In genomic region chr20:63542696-63543095, GRCh38 we compare ENCODE assay signal across 21 cellular contexts. TPM values are rescaled to one million over a fixed set of nuclear protein-coding genes. Genes with fewer than 3 reads are reported as not detected.
DNase-seq lines count a peak whose midpoint lies in the region; ATAC-seq and TF ChIP-seq lines count a peak whose summit lies in the region.
"Had no signal": no experiment of that assay in that cellular context is flagged by ENCODE, and none has a peak within 500 bp of the region (broad histone marks: within the 10 kb centered on the region; RNA-seq: fewer than 3 reads in every experiment).

No MANE protein-coding gene starts in this region.

- H3K4me2 ChIP-seq in BLaER1 (peak overlapping the region; percentile 49), smooth muscle cell (no peak overlapping the region)

- H3K36me3 ChIP-seq in BLaER1, result no peaks in the 10 kb centered on the region
- no peaks in the 10 kb centered on the region for H3K36me3 ChIP-seq in CD8-positive, alpha-beta memory T cell (ENCODE audit: insufficient read depth, low read length)
- H3K36me3 ChIP-seq in smooth muscle cell (ENCODE audit: low read depth), result no peaks in the 10 kb centered on the region
- H3K36me3 ChIP-seq: sigmoid colon, SJCRH30, suprapubic skin had no signal

- TF ChIP-seq CTCF in activated B cell treated with CpG ODN at 0.5 μM for 24 hours (IDR thresholded peaks at IDR 0.05), result no peak
- TF ChIP-seq CTCF in smooth muscle cell (IDR thresholded peaks at IDR 0.05; ENCODE audit: borderline replicate concordance, insufficient read depth, poor library complexity, severe bottlenecking), result no peak

- H3K9me3 Mint-ChIP-seq in activated B cell treated with CpG ODN at 0.5 μM for 24 hours, result no peaks in the 10 kb centered on the region
- peaks cover 0 to 4% (median 0%) of the 10 kb centered on the region in 5 donors for H3K9me3 Mint-ChIP-seq in CD8-positive, alpha-beta memory T cell
- H3K9me3 Mint-ChIP-seq: CD8-positive, alpha-beta T cell; endodermal cell; HFFc6 had no signal

- no peaks in the 10 kb centered on the region for H3K79me2 ChIP-seq in smooth muscle cell (ENCODE audit: low read depth)

- no peaks in the 10 kb centered on the region for H3K36me3 Mint-ChIP-seq in activated B cell treated with CpG ODN at 0.5 μM for 24 hours (ENCODE audit: low read depth)
- H3K36me3 Mint-ChIP-seq in CD8-positive, alpha-beta memory T cell, result peaks cover 0 to 2% (median 0%) of the 10 kb centered on the region in 3 donors
- H3K36me3 Mint-ChIP-seq: CD8-positive, alpha-beta T cell had no signal

- CTCF ChIA-PET in activated B cell treated with CpG ODN at 0.5 μM for 24 hours (lab: Charles Lee), result interaction anchor here (0.9 to 1.5 kb wide), 2 partner anchors 99 to 322 kb away, joined by 3 read pairs; partner anchors contain the start of gene TPD52L2
- CTCF ChIA-PET in CD8-positive, alpha-beta memory T cell (lab: Charles Lee), result interaction anchor here (1.7 kb wide), 1 partner anchor 438 kb away, joined by 5 read pairs; the partner anchor contains the start of gene PRPF6

- peaks cover 48% of the 10 kb centered on the region for H3K4me1 Mint-ChIP-seq in activated B cell treated with CpG ODN at 0.5 μM for 24 hours
- H3K4me1 Mint-ChIP-seq in CD8-positive, alpha-beta memory T cell, result peaks cover 0 to 10% (median 0%) of the 10 kb centered on the region in 3 donors

- DNase-seq in activated B cell treated with CpG ODN at 0.5 μM for 24 hours, result peak; percentile 51
- DNase-seq in posterior cingulate gyrus, result no peak
- DNase-seq in CD8-positive, alpha-beta memory T cell, result no peak
- no peak for DNase-seq in smooth muscle cell (lab: John Stamatoyannopoulos, UW; ENCODE audit: unreplicated experiment)
- DNase-seq: activated CD4-positive, CD25-positive, alpha-beta regulatory T cell treated with anti-CD3 and anti-CD28 coated beads, Interleukin-2, amount 50 U/mL, for 72 hours; activated gamma-delta T cell treated with Interleukin-2 at 50 U/mL for 16 hours; anterior cingulate cortex; CD8-positive, alpha-beta T cell; cerebellar nuclear complex; endodermal cell; HFFc6; mucosa of descending colon; NCI-H2029; NCI-H446 treated with DMSO at 0.1 percent for 48 hours; nucleus accumbens; sigmoid colon; SJCRH30 had no signal

- POLR2A ChIA-PET in activated B cell treated with CpG ODN at 0.5 μM for 24 hours (lab: Charles Lee), result interaction anchor here (0.5 to 1.8 kb wide), 12 partner anchors 9 to 685 kb away, joined by 3 to 13 read pairs (median 4); partner anchors contain the start of gene FNDC11
- POLR2A ChIA-PET in CD8-positive, alpha-beta memory T cell (lab: Charles Lee), result no interaction called here

- 82% methylated on average over 10 of the region's 10 CpGs for WGBS in smooth muscle cell (ENCODE audit: low lambda C conversion rate)

- H3K9me3 ChIP-seq in BLaER1 (no peaks in the 10 kb centered on the region), smooth muscle cell (replicated peaks; ENCODE audit: low read depth) (no peaks in the 10 kb centered on the region)
- no peaks in the 10 kb centered on the region for H3K9me3 ChIP-seq in CD8-positive, alpha-beta memory T cell (ENCODE audit: low read length)
- H3K9me3 ChIP-seq: mucosa of descending colon, sigmoid colon, SJCRH30, suprapubic skin had no signal

- H3K4me3 ChIP-seq in BLaER1 (no peak overlapping the region), smooth muscle cell (no peak overlapping the region)
- H3K4me3 ChIP-seq in CD8-positive, alpha-beta memory T cell (ENCODE audit: low read length), result no peak overlapping the region
- H3K4me3 ChIP-seq: mucosa of descending colon, sigmoid colon, SJCRH30, suprapubic skin had no signal

- H4K20me1 ChIP-seq in BLaER1 (peaks cover 39% of the 10 kb centered on the region), smooth muscle cell (ENCODE audit: low read depth) (no peaks in the 10 kb centered on the region)

- H3F3A ChIP-seq in smooth muscle cell (ENCODE audit: low read depth), result no peaks in the 10 kb centered on the region

- ATAC-seq in activated B cell treated with CpG ODN at 0.5 μM for 24 hours (ENCODE audit: low read depth), result peak; percentile 37
- ATAC-seq: CD8-positive, alpha-beta T cell; mucosa of descending colon had no signal

- H3K27ac Mint-ChIP-seq in activated B cell treated with CpG ODN at 0.5 μM for 24 hours, result peak overlapping the region; percentile 72
- H3K27ac Mint-ChIP-seq in CD8-positive, alpha-beta memory T cell, result no peak overlapping the region
- H3K27ac Mint-ChIP-seq: CD8-positive, alpha-beta T cell; endodermal cell; HFFc6 had no signal

- no peak overlapping the region for H2AFZ ChIP-seq in smooth muscle cell (ENCODE audit: low read depth)

- peak; percentile 15 for TF ChIP-seq POLR2A in GM19193 (IDR thresholded peaks at IDR 0.05; ENCODE audit: extremely low read depth, insufficient read depth, insufficient read length)

- H3K4me1 ChIP-seq in BLaER1 (peaks cover 50% of the 10 kb centered on the region), smooth muscle cell (ENCODE audit: low read depth) (peaks cover 3% of the 10 kb centered on the region)
- peaks cover 9% of the 10 kb centered on the region for H3K4me1 ChIP-seq in CD8-positive, alpha-beta memory T cell (ENCODE audit: insufficient read depth, low read length)
- H3K4me1 ChIP-seq: SJCRH30 had no signal

- H3K27me3 ChIP-seq in BLaER1, result peaks cover 53% of the 10 kb centered on the region
- no peaks in the 10 kb centered on the region for H3K27me3 ChIP-seq in CD8-positive, alpha-beta memory T cell (ENCODE audit: insufficient read depth, low read length, poor library complexity, severe bottlenecking)
- H3K27me3 ChIP-seq in smooth muscle cell (ENCODE audit: low read depth), result no peaks in the 10 kb centered on the region

- H3K27ac ChIP-seq in BLaER1, result no peak overlapping the region
- H3K27ac ChIP-seq in CD8-positive, alpha-beta memory T cell (ENCODE audit: low read depth, low read length), result no peak overlapping the region
- no peak overlapping the region for H3K27ac ChIP-seq in smooth muscle cell (ENCODE audit: low read depth)
- H3K27ac ChIP-seq: sigmoid colon, SJCRH30, suprapubic skin had no signal

- peak overlapping the region; percentile 53 for H3K4me3 Mint-ChIP-seq in activated B cell treated with CpG ODN at 0.5 μM for 24 hours
- H3K4me3 Mint-ChIP-seq in CD8-positive, alpha-beta memory T cell, result no peak overlapping the region
- H3K4me3 Mint-ChIP-seq: CD8-positive, alpha-beta T cell; endodermal cell; HFFc6 had no signal

- H3K27me3 Mint-ChIP-seq in activated B cell treated with CpG ODN at 0.5 μM for 24 hours, result no peaks in the 10 kb centered on the region
- peaks cover 0 to 2% of the 10 kb centered on the region in 2 donors for H3K27me3 Mint-ChIP-seq in CD8-positive, alpha-beta memory T cell

- H3K9ac ChIP-seq in BLaER1 (no peak overlapping the region), smooth muscle cell (ENCODE audit: low read depth) (no peak overlapping the region)

- intact Hi-C loops in activated B cell treated with CpG ODN at 0.5 μM for 24 hours (cut with micrococcal nuclease), result loop anchor here (1.0 kb wide), 2 partner anchors 10 to 25 kb away; no protein-coding TSS in a partner anchor
- intact Hi-C loops in posterior cingulate gyrus (cut with DNase I), result no loop called here

RNA-seq across cellular contexts. Expression of gene SRMS, which starts 4.9 kb away (rescaled TPM):
- total RNA-seq in activated B cell treated with CpG ODN at 0.5 μM for 24 hours (0.16 TPM in 1 of 2 replicates, not detected in the other), smooth muscle cell (not detected in 2 replicates)
- not detected for total RNA-seq in CD8-positive, alpha-beta memory T cell
- not detected for polyA plus RNA-seq in CD8-positive, alpha-beta memory T cell
- 0.19 TPM in 1 of 2 replicates, not detected in the other for polyA plus RNA-seq in smooth muscle cell
- total RNA-seq: CD8-positive, alpha-beta T cell; endodermal cell; HFFc6; sigmoid colon; SJCRH30; T-helper 2 cell treated with Interferon-gamma antibody and Interleukin-4, amounts not matched to agents 100 ng/mL and 5 ng/mL, for 36 hours had no signal

RNA-seq across cellular contexts. Expression of gene PTK6, which starts 5.5 kb away (rescaled TPM):
- total RNA-seq in activated B cell treated with CpG ODN at 0.5 μM for 24 hours, result 0.49 and 0.69 TPM in 2 replicates
- under 1 TPM; 0.18 to 0.31 TPM for total RNA-seq in CD8-positive, alpha-beta memory T cell
- polyA plus RNA-seq in CD8-positive, alpha-beta memory T cell, result 0.16 TPM
- total RNA-seq in smooth muscle cell, result 0.09 TPM in 1 of 2 replicates, not detected in the other
- 0.05 and 0.15 TPM in 2 replicates for polyA plus RNA-seq in smooth muscle cell

RNA-seq across cellular contexts. Expression of gene FNDC11, which starts 11.3 kb away (rescaled TPM):
- total RNA-seq in activated B cell treated with CpG ODN at 0.5 μM for 24 hours, result 0.78 and 1.3 TPM in 2 replicates
- total RNA-seq in CD8-positive, alpha-beta memory T cell, result under 1 TPM; 0.13 to 0.26 TPM
- polyA plus RNA-seq in CD8-positive, alpha-beta memory T cell, result not detected
- 0.72 and 2.5 TPM in 2 replicates for total RNA-seq in smooth muscle cell
- 2.2 and 3.6 TPM in 2 replicates for polyA plus RNA-seq in smooth muscle cell
- total RNA-seq: HFFc6 had no signal

RNA-seq across cellular contexts. Expression of gene PPDPF, which starts 22.1 kb away (rescaled TPM):
- total RNA-seq in activated B cell treated with CpG ODN at 0.5 μM for 24 hours, result 170 and 172 TPM in 2 replicates
- 100 to 1,000 TPM; 207 to 218 TPM for total RNA-seq in CD8-positive, alpha-beta memory T cell
- polyA plus RNA-seq in CD8-positive, alpha-beta memory T cell, result 137 TPM
- total RNA-seq in smooth muscle cell, result 97.7 and 118 TPM in 2 replicates
- polyA plus RNA-seq in smooth muscle cell, result 365 and 418 TPM in 2 replicates

RNA-seq across cellular contexts. Expression of gene HELZ2, which starts 31.3 kb away (rescaled TPM):
- 25.4 and 28.9 TPM in 2 replicates for total RNA-seq in activated B cell treated with CpG ODN at 0.5 μM for 24 hours
- total RNA-seq in CD8-positive, alpha-beta memory T cell, result 1 to 10 TPM; 7.4 to 8.7 TPM
- 9.8 TPM for polyA plus RNA-seq in CD8-positive, alpha-beta memory T cell
- total RNA-seq in smooth muscle cell, result 9.8 and 13.8 TPM in 2 replicates
- 3.0 and 4.3 TPM in 2 replicates for polyA plus RNA-seq in smooth muscle cell
